ENCODE assay signal across 7 cellular contexts in the genomic region with DNA sequence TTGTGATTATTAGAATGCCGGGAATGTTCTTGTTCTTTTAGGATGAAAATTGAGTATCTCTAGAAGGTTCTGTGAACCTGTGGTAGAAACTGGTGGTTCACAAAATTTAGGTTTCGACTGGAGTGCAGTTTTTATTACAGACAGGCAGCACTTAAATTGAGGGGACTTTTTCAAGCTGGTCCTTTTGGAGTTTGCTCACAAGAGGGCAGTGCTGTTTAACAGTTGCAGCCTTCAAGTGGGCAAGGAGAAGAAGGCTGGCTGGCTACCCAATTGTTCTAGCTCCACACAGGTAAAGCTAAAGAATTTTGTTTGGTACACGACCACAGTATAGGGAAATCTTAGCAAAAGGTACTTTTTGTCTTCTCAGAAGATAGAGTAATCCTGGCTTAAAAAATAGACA.
DNase-seq lines count a peak whose midpoint lies in the region; ATAC-seq and TF ChIP-seq lines count a peak whose summit lies in the region.

No MANE protein-coding gene starts in this region.

- CTCF ChIA-PET in PC-3 (lab: Charles Lee) = interaction anchor here (0.6 to 1.1 kb wide), 7 partner anchors 55 to 864 kb away, joined by 3 to 20 read pairs (median 3); no protein-coding TSS in a partner anchor

- no peaks in the 10 kb centered on the region for H4K20me1 ChIP-seq in PC-3 (ENCODE audit: low read length)

- in situ Hi-C loops in KBM-7 (cut with MboI; ENCODE audit: low pct_unique_long_range_greater_than_20kb, low sequenced_read_pairs) = no loop called here

- H3K4me1 ChIP-seq in PC-3 (ENCODE audit: insufficient read depth, low read length) (no peaks in the 10 kb centered on the region; the same call in 1 of the 2 replicates), body of pancreas (no peaks in the 10 kb centered on the region)

- H3K4me2 ChIP-seq in PC-3 (ENCODE audit: low read length) = peak overlapping the region; percentile 32

- no peak overlapping the region for H3K27ac ChIP-seq in PC-3 (ENCODE audit: low read length)
- H3K27ac ChIP-seq in body of pancreas = no peak overlapping the region

- H3K9me3 ChIP-seq in PC-3 (ENCODE audit: low read length) = no peaks in the 10 kb centered on the region
- H3K9me3 ChIP-seq in body of pancreas = no peaks in the 10 kb centered on the region

- 13 to 16% methylated on average over 3 of the region's 3 CpGs for WGBS in body of pancreas, 2 donors

- H2AFZ ChIP-seq in PC-3 (ENCODE audit: low read length) = peak overlapping the region; percentile 48; the same call in 1 of the 2 replicates

- POLR2A ChIA-PET in PC-3 (lab: Charles Lee; ENCODE audit: unreplicated experiment) = interaction anchor here (0.5 to 0.6 kb wide), 2 partner anchors 541 to 870 kb away, joined by 3 to 4 read pairs; no protein-coding TSS in a partner anchor

- H3K4me3 ChIP-seq in PC-3 (ENCODE audit: low read length) (no peak overlapping the region), body of pancreas (no peak overlapping the region)

- no TSS peak for BruUV-seq in PC-3 (replicated peaks; lab: Mats Ljungman, UMichigan)

- DNase-seq in GDM1 (lab: John Stamatoyannopoulos, UW) (peak; percentile 40), KBM-7 (peak; percentile 87), PC-3 (peak; percentile 77), body of pancreas (peak; percentile 29 to 47 (median 41)), inferior parietal cortex (ENCODE audit: extremely low spot score) (peak; percentile 63)
- DNase-seq in stimulated activated CD4-positive, alpha-beta T cell treated with anti-CD3 and anti-CD28 coated beads, Interleukin-4, amount 100 ng/mL, for 24 hours = peak; percentile 22

- H3K9ac ChIP-seq in PC-3 (ENCODE audit: low read length) = no peak overlapping the region

- no peaks in the 10 kb centered on the region for H3K79me2 ChIP-seq in PC-3 (ENCODE audit: low read length)

- no peak for TF ChIP-seq POLR2A in body of pancreas (IDR thresholded peaks at IDR 0.05)

- intact Hi-C loops in PC-3 (cut with micrococcal nuclease) = loop anchor here (1.0 to 10.0 kb wide), 5 partner anchors 26 to 639 kb away; no protein-coding TSS in a partner anchor
- intact Hi-C loops in body of pancreas (cut with DNase I) = no loop called here

- H3K9me2 ChIP-seq in PC-3 (replicated peaks; ENCODE audit: low read length) = no peaks in the 10 kb centered on the region

- H3K27me3 ChIP-seq in PC-3 (ENCODE audit: low read length) (no peaks in the 10 kb centered on the region), body of pancreas (no peaks in the 10 kb centered on the region)

- H3F3A ChIP-seq in PC-3 (ENCODE audit: low read length, unreplicated experiment) = no peaks in the 10 kb centered on the region

- H3K36me3 ChIP-seq in PC-3 (ENCODE audit: low read depth, low read length) = no peaks in the 10 kb centered on the region
- H3K36me3 ChIP-seq in body of pancreas (replicated peaks in 1 of 2; ENCODE audit: insufficient read depth in 1 of 2, low read depth in 2 of 2) = no peaks in the 10 kb centered on the region

- ATAC-seq in GM21515 (IDR thresholded peaks at IDR 0.05; ENCODE audit: unreplicated experiment) = peak; percentile 82
- ATAC-seq in PC-3 = peak; percentile 97
- peak; percentile 56 for ATAC-seq in body of pancreas

- peak; percentile 86 for TF ChIP-seq CTCF in PC-3 (conservative IDR thresholded peaks at IDR 0.05; ENCODE audit: low read depth, low read length)
- TF ChIP-seq CTCF in body of pancreas (IDR thresholded peaks at IDR 0.05) = peak; percentile 12 to 65 (median 50)

Comparison
In these comparisons a context has a peak if more than half of its experiments do, and no peak if none do; other contexts are left out.
1. DNase-seq: peak in every context shown above with its lines; median percentile 87 in KBM-7; 77 in PC-3; 63 in inferior parietal cortex; 41 in body of pancreas; 40 in GDM1; 22 in stimulated activated CD4-positive, alpha-beta T cell treated with anti-CD3 and anti-CD28 coated beads, Interleukin-4, amount 100 ng/mL, for 24 hours.